In genomic region chr4:115110191-115111166, GRCh38 we compare ENCODE assay signal across 15 cellular contexts. TPM values are rescaled to one million over a fixed set of nuclear protein-coding genes. Genes with fewer than 3 reads are reported as not detected.
DNase-seq lines count a peak whose midpoint lies in the region; ATAC-seq and TF ChIP-seq lines count a peak whose summit lies in the region.
"Had no signal": no experiment of that assay in that cellular context is flagged by ENCODE, and none has a peak within 500 bp of the region (broad histone marks: within the 10 kb centered on the region; RNA-seq: fewer than 3 reads in every experiment).

No MANE protein-coding gene starts in this region.

- intact Hi-C loops in Right ventricle myocardium inferior (cut with DNase I), result no loop called here

- peak; percentile 44 for DNase-seq in NCI-H1436 (lab: John Stamatoyannopoulos, UW)
- no peak for DNase-seq in NCI-H1436 treated with DMSO at 0.1 percent for 48 hours (lab: John Stamatoyannopoulos, UW)
- DNase-seq in NCI-H2227 treated with DMSO at 0.1 percent for 48 hours (lab: John Stamatoyannopoulos, UW), result peak; percentile 16
- DNase-seq in type B pancreatic cell (ENCODE audit: extremely low spot score, unreplicated experiment), result no peak
- no peak for DNase-seq in stimulated activated CD8-positive, alpha-beta memory T cell treated with anti-CD3 and anti-CD28 coated beads, Interleukin-4, amount 100 ng/mL, for 48 hours
- DNase-seq in occipital lobe (lab: John Stamatoyannopoulos, UW), result no peak
- DNase-seq in Right ventricle myocardium inferior (ENCODE audit: missing footprints), result no peak
- DNase-seq: 8988T, KBM-7, mammary epithelial cell, posterior cingulate gyrus, tibial artery had no signal

- H3K9me3 Mint-ChIP-seq in brain (peaks cover 0 to 2% (median 0%) of the 10 kb centered on the region in 5 experiments), type B pancreatic cell (no peaks in the 10 kb centered on the region)

- no peak for ATAC-seq in Right ventricle myocardium inferior

- H3K4me3 Mint-ChIP-seq in brain (peak overlapping the region in 4 of 5 experiments; percentile 50 to 80 (median 76)), type B pancreatic cell (peak overlapping the region; percentile 45)
- H3K4me3 Mint-ChIP-seq: activated naive CD8-positive, alpha-beta T cell had no signal

- TF ChIP-seq CTCF in brain (conservative IDR thresholded peaks at IDR 0.05) (no peak), type B pancreatic cell (conservative IDR thresholded peaks at IDR 0.05) (no peak)

- no peaks in the 10 kb centered on the region for H3K36me3 Mint-ChIP-seq in brain
- H3K36me3 Mint-ChIP-seq in type B pancreatic cell, result no peaks in the 10 kb centered on the region
- H3K36me3 Mint-ChIP-seq: activated naive CD8-positive, alpha-beta T cell had no signal

- peaks cover 53% of the 10 kb centered on the region for H3K4me1 Mint-ChIP-seq in brain
- H3K4me1 Mint-ChIP-seq in type B pancreatic cell (ENCODE audit: unreplicated experiment), result peaks cover 13% of the 10 kb centered on the region

- H3K27me3 Mint-ChIP-seq in brain (peaks cover 4% of the 10 kb centered on the region), type B pancreatic cell (peaks cover 6% of the 10 kb centered on the region)
- H3K27me3 Mint-ChIP-seq: activated naive CD8-positive, alpha-beta T cell had no signal

- H3K27ac Mint-ChIP-seq in brain (peak overlapping the region in 4 of 5 experiments; percentile 35 to 76 (median 57)), type B pancreatic cell (no peak overlapping the region)
- H3K27ac Mint-ChIP-seq: activated naive CD8-positive, alpha-beta T cell had no signal

RNA-seq across cellular contexts. Expression of gene NDST4, which starts 2.9 kb away (rescaled TPM):
- 0.48 TPM for polyA plus RNA-seq in brain (ENCODE audit: insufficient read depth, low read depth, low replicate concordance)
- 0.26 and 9.9 TPM in 2 replicates for total RNA-seq in type B pancreatic cell (ENCODE audit: low replicate concordance)
- total RNA-seq in occipital lobe, result 1.7 TPM
- total RNA-seq in Right ventricle myocardium inferior, result not detected
- total RNA-seq: esophagus muscularis mucosa, mammary epithelial cell had no signal
- polyA plus RNA-seq: mammary epithelial cell had no signal

Comparison
In these comparisons a context has a peak if more than half of its experiments do, and no peak if none do; other contexts are left out.
1. DNase-seq: peak in NCI-H1436 (single experiment) and NCI-H2227 treated with DMSO at 0.1 percent for 48 hours (single experiment); none in NCI-H1436 treated with DMSO at 0.1 percent for 48 hours (single experiment), type B pancreatic cell (single experiment), stimulated activated CD8-positive, alpha-beta memory T cell treated with anti-CD3 and anti-CD28 coated beads, Interleukin-4, amount 100 ng/mL, for 48 hours (single experiment), occipital lobe (single experiment) and Right ventricle myocardium inferior (single experiment).